In the genomic region with DNA sequence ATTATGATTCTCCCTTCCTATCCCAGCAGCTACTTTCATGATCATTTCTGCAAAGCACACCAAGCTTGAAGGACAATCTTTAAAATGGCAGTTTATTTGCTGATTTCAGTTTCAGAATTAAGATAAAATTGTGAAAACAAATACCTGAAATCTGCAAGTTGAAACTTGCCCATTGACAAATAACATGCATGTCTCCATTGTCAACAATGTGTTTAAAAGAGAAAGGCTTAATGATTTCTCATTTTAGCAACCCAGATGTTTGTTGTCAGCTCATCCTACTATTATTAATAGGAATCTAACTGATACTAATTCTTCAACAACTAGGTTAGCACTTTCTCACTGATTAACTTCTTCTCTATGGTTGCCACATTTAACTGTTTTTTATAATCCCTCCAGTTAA, we compare ENCODE assay signal across 29 cellular contexts.
"Had no signal": no experiment of that assay in that cellular context is flagged by ENCODE, and none has a peak within 500 bp of the region (broad histone marks: within the 10 kb centered on the region; RNA-seq: fewer than 3 reads in every experiment).

No MANE protein-coding gene starts in this region.

- H3K4me3 ChIP-seq: esophagus muscularis mucosa, heart left ventricle, psoas muscle, sigmoid colon, uterus had no signal

- ATAC-seq: activated CD8-positive, alpha-beta T cell treated with anti-CD3 and anti-CD28 coated beads for 36 hours; activated naive CD8-positive, alpha-beta T cell treated with anti-CD3 and anti-CD28 coated beads, Interleukin-2, amount 50 U/mL, for 24 hours; activated T-cell treated with anti-CD3 and anti-CD28 coated beads, Interleukin-2, amount 50 U/mL, for 4 hours; activated T-helper 17 cell treated with anti-CD3 and anti-CD28 coated beads, Interleukin-2, amount 50 U/mL, for 72 hours; foreskin keratinocyte; heart left ventricle; left colon; stimulated activated memory B cell treated with anti-CD40 and anti-IgM and Interleukin-4, amounts not matched to agents 10 μg/mL and 1 μg/mL and 100 μg/mL, for 72 hours; stimulated activated naive CD8-positive, alpha-beta T cell treated with anti-CD3 and anti-CD28 coated beads, Interleukin-15, amount 100 ng/mL, for 72 hours had no signal

- DNase-seq: activated CD4-positive, alpha-beta T cell treated with anti-CD3 and anti-CD28 coated beads for 1 hour; activated CD4-positive, alpha-beta T cell treated with anti-CD3 and anti-CD28 coated beads, Interleukin-2, amount 50 U/mL, for 1 hour; activated CD8-positive, alpha-beta T cell treated with anti-CD3 and anti-CD28 coated beads for 36 hours; activated naive CD8-positive, alpha-beta T cell treated with anti-CD3 and anti-CD28 coated beads, Interleukin-2, amount 50 U/mL, for 24 hours; activated T-cell treated with anti-CD3 and anti-CD28 coated beads, Interleukin-2, amount 50 U/mL, for 4 hours; amygdala; central memory CD4-positive, alpha-beta T cell; endodermal cell; foreskin keratinocyte; heart left ventricle; hypothalamus; immature natural killer cell; kidney; left colon; mammary epithelial cell; naive B cell; occipital lobe; psoas muscle; sigmoid colon; small intestine; stimulated activated CD4-positive, alpha-beta T cell treated with anti-CD3 and anti-CD28 coated beads, Interleukin-1b, Interleukin-23, amount 100 ng/mL, for 48 hours; stimulated activated CD4-positive, alpha-beta T cell treated with anti-CD3 and anti-CD28 coated beads, Interleukin-4, amount 100 ng/mL, for 4 hours; stimulated activated CD8-positive, alpha-beta memory T cell treated with anti-CD3 and anti-CD28 coated beads, Interleukin-4, amount 100 ng/mL, for 48 hours; stimulated activated naive CD8-positive, alpha-beta T cell treated with anti-CD3 and anti-CD28 coated beads, Interleukin-15, amount 100 ng/mL, for 72 hours; substantia nigra; uterus had no signal
